14 cellular contexts compared by ENCODE assay signal in the genomic region with DNA sequence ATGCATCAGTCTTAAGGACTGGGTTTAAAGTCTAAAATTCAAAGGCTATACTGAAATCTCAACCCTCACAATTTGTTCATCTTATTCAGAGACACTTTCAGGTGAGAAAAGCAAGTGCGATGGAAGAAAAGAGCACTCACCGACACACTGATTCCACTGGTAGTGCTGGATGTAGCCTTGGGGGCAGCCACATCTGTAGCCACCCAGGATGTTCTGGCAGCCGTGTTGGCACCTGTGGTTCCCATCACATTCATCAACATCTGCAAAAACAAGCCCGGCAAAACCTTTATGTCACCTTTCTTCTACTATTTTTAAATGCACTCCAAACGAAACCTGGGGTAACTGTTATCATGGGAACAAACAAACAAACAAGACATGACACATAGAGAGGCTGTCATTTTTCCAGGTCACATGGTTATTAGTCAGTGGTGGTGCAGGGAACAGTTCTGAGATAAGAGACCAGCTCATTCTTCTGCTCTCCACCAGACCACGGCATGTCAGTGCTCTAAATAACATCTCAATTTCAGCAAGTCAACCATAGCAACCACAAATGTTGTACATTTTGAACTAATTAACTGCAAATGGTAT.
DNase-seq lines count a peak whose midpoint lies in the region; ATAC-seq, FAIRE-seq and TF ChIP-seq lines count a peak whose summit lies in the region.
"Had no signal": no experiment of that assay in that cellular context is flagged by ENCODE, and none has a peak within 500 bp of the region (broad histone marks: within the 10 kb centered on the region; RNA-seq: fewer than 3 reads in every experiment).

No MANE protein-coding gene starts in this region.

- H3K4me1 Mint-ChIP-seq in activated naive CD4-positive, alpha-beta T cell treated with anti-CD3 and anti-CD28 coated beads for 36 hours (ENCODE audit: low read depth) = no peaks in the 10 kb centered on the region
- H3K4me1 Mint-ChIP-seq: IgD-negative memory B cell, immature natural killer cell had no signal

- H3K27ac ChIP-seq in GM23248 = no peak overlapping the region
- H3K27ac ChIP-seq in body of pancreas = no peak overlapping the region
- H3K27ac ChIP-seq: pancreas had no signal

- H3K4me2 ChIP-seq in GM23248 (ENCODE audit: unreplicated experiment) = no peak overlapping the region

- TF ChIP-seq CTCF in body of pancreas (IDR thresholded peaks at IDR 0.05) = no peak

- no peaks in the 10 kb centered on the region for H3K79me2 ChIP-seq in GM23248 (ENCODE audit: insufficient read depth)

- H3K4me1 ChIP-seq in GM23248 (ENCODE audit: insufficient read depth) (no peaks in the 10 kb centered on the region), body of pancreas (no peaks in the 10 kb centered on the region)
- H3K4me1 ChIP-seq: pancreas had no signal

- 36 to 39% methylated on average over 6 of the region's 6 CpGs for WGBS in GM23248 (ENCODE audit: low coverage in 1 of 2, low lambda C conversion rate in 2 of 2, missing lambda C conversion rate in 2 of 2), 2 experiments
- WGBS in body of pancreas, 2 donors = 59 to 69% methylated on average over 6 of the region's 6 CpGs

- no peak overlapping the region for H3K27ac Mint-ChIP-seq in activated naive CD4-positive, alpha-beta T cell treated with anti-CD3 and anti-CD28 coated beads for 36 hours
- H3K27ac Mint-ChIP-seq: IgD-negative memory B cell, immature natural killer cell had no signal

- peak overlapping the region; percentile 32; the same call in 1 of the 2 replicates for H3K9ac ChIP-seq in GM23248

- H3K9me3 Mint-ChIP-seq in activated naive CD4-positive, alpha-beta T cell treated with anti-CD3 and anti-CD28 coated beads for 36 hours = peaks cover under 1% of the 10 kb centered on the region

- H3K4me3 ChIP-seq in GM23248 (no peak overlapping the region), body of pancreas (no peak overlapping the region)
- H3K4me3 ChIP-seq: pancreas had no signal

- no peaks in the 10 kb centered on the region for H4K20me1 ChIP-seq in GM23248 (ENCODE audit: insufficient read depth)

- no peaks in the 10 kb centered on the region for H3K9me2 ChIP-seq in GM23248 (ENCODE audit: insufficient read depth)

- TF ChIP-seq POLR2A in body of pancreas (IDR thresholded peaks at IDR 0.05) = no peak

- H3K36me3 Mint-ChIP-seq in activated naive CD4-positive, alpha-beta T cell treated with anti-CD3 and anti-CD28 coated beads for 36 hours (ENCODE audit: low read depth) = no peaks in the 10 kb centered on the region
- H3K36me3 Mint-ChIP-seq: IgD-negative memory B cell, immature natural killer cell had no signal

- no peaks in the 10 kb centered on the region for H3K9me3 ChIP-seq in GM23248 (ENCODE audit: low read depth)
- H3K9me3 ChIP-seq in body of pancreas = no peaks in the 10 kb centered on the region
- H3K9me3 ChIP-seq: pancreas had no signal

- H3K36me3 ChIP-seq in GM23248 (ENCODE audit: low read depth) = no peaks in the 10 kb centered on the region
- H3K36me3 ChIP-seq in body of pancreas (replicated peaks in 1 of 2; ENCODE audit: insufficient read depth in 1 of 2, low read depth in 2 of 2) = no peaks in the 10 kb centered on the region
- H3K36me3 ChIP-seq: pancreas had no signal

- intact Hi-C loops in body of pancreas (cut with DNase I) (no loop called here), posterior vena cava (cut with DNase I) (no loop called here)
- intact Hi-C loops in activated naive CD4-positive, alpha-beta T cell treated with anti-CD3 and anti-CD28 coated beads for 36 hours (cut with micrococcal nuclease) = no loop called here

- ATAC-seq in body of pancreas (no peak), GM21526 (IDR thresholded peaks at IDR 0.05; ENCODE audit: low FRiP score, unreplicated experiment) (no peak)
- ATAC-seq: pancreas had no signal

- in situ Hi-C loops in GM23248 (cut with MboI) = no loop called here

- peaks cover 13% of the 10 kb centered on the region for H3K27me3 Mint-ChIP-seq in activated naive CD4-positive, alpha-beta T cell treated with anti-CD3 and anti-CD28 coated beads for 36 hours (ENCODE audit: low read depth)

- CTCF ChIA-PET in activated naive CD4-positive, alpha-beta T cell treated with anti-CD3 and anti-CD28 coated beads for 36 hours (lab: Charles Lee) = no interaction called here

- no peaks in the 10 kb centered on the region for H3F3A ChIP-seq in GM23248 (ENCODE audit: insufficient read depth)

- DNase-seq in GM23248 (peak; percentile 80), RCC 7860 (ENCODE audit: low spot score) (peak; percentile 62), fibroblast of gingiva (ENCODE audit: low read depth) (peak; percentile 67), non-pigmented ciliary epithelial cell (ENCODE audit: low read depth) (peak; percentile 74), body of pancreas (no peak), posterior vena cava (ENCODE audit: low spot score) (no peak)
- DNase-seq in activated naive CD4-positive, alpha-beta T cell treated with anti-CD3 and anti-CD28 coated beads for 36 hours = no peak
- DNase-seq: cortex of kidney, immature natural killer cell, NCI-H526, pancreas, T1000 had no signal

- H2AFZ ChIP-seq in GM23248 = no peak overlapping the region

- FAIRE-seq in RCC 7860 (lab: Jason Lieb, UNC) = no peak
- FAIRE-seq: pancreas had no signal

- H3K27me3 ChIP-seq in GM23248 (replicated peaks; ENCODE audit: insufficient read depth) = no peaks in the 10 kb centered on the region
- H3K27me3 ChIP-seq in body of pancreas = no peaks in the 10 kb centered on the region

- no peak overlapping the region for H3K4me3 Mint-ChIP-seq in activated naive CD4-positive, alpha-beta T cell treated with anti-CD3 and anti-CD28 coated beads for 36 hours
- H3K4me3 Mint-ChIP-seq: IgD-negative memory B cell, immature natural killer cell had no signal

Comparison
In these comparisons a context has a peak if more than half of its experiments do, and no peak if none do; other contexts are left out.
1. DNase-seq: peak in GM23248 (single experiment), RCC 7860 (single experiment), fibroblast of gingiva (single experiment) and non-pigmented ciliary epithelial cell (single experiment); none in body of pancreas (0 of 4), posterior vena cava (single experiment) and activated naive CD4-positive, alpha-beta T cell treated with anti-CD3 and anti-CD28 coated beads for 36 hours (single experiment).